In genomic region chr18:1002653-1003178, GRCh38 we compare ENCODE assay signal across 28 cellular contexts.
DNase-seq lines count a peak whose midpoint lies in the region; ATAC-seq, FAIRE-seq and TF ChIP-seq lines count a peak whose summit lies in the region.
"Had no signal": no experiment of that assay in that cellular context is flagged by ENCODE, and none has a peak within 500 bp of the region (broad histone marks: within the 10 kb centered on the region; RNA-seq: fewer than 3 reads in every experiment).

No MANE protein-coding gene starts in this region.

- peak overlapping the region; percentile 53 for H3K9ac ChIP-seq in astrocyte (ENCODE audit: low read length)

- no peak overlapping the region for H3K27ac Mint-ChIP-seq in astrocyte (ENCODE audit: unreplicated experiment)
- no peak overlapping the region for H3K27ac Mint-ChIP-seq in mesothelial cell of epicardium
- H3K27ac Mint-ChIP-seq: activated naive CD4-positive, alpha-beta T cell treated with anti-CD3 and anti-CD28 coated beads, Interleukin-2, amount 50 U/mL, for 72 hours; HFFc6; T-helper 2 cell treated with Interferon-gamma antibody and Interleukin-4, amounts not matched to agents 5 μg/mL and 100 μg/mL, for 36 hours had no signal

- H3K9me3 Mint-ChIP-seq in astrocyte (ENCODE audit: unreplicated experiment) (peaks cover 3% of the 10 kb centered on the region), mesothelial cell of epicardium (peaks cover 11% of the 10 kb centered on the region)
- H3K9me3 Mint-ChIP-seq: T-helper 2 cell treated with Interferon-gamma antibody and Interleukin-4, amounts not matched to agents 5 μg/mL and 100 μg/mL, for 36 hours had no signal

- peak overlapping the region; percentile 63 for H3K27ac ChIP-seq in astrocyte (ENCODE audit: low read depth, low read length)
- H3K27ac ChIP-seq: brain microvascular endothelial cell, coronary artery, hepatocyte, lower lobe of right lung, right atrium auricular region, SK-N-MC had no signal

- peak; percentile 5 for FAIRE-seq in astrocyte (lab: Jason Lieb, UNC)
- FAIRE-seq: endometrium, islet of Langerhans had no signal

- H3K36me3 Mint-ChIP-seq in astrocyte (ENCODE audit: low read depth, unreplicated experiment) (no peaks in the 10 kb centered on the region), mesothelial cell of epicardium (peaks cover 4% of the 10 kb centered on the region)

- H3K4me1 Mint-ChIP-seq in astrocyte (ENCODE audit: low read depth, unreplicated experiment) (peaks cover 5% of the 10 kb centered on the region), mesothelial cell of epicardium (peaks cover 14% of the 10 kb centered on the region)

- H3K4me2 ChIP-seq in astrocyte (ENCODE audit: low read length), result peak overlapping the region; percentile 60
- H3K4me2 ChIP-seq: hepatocyte had no signal

- no peak for TF ChIP-seq CTCF in astrocyte (IDR thresholded peaks at IDR 0.05; ENCODE audit: insufficient read depth, low read depth, low read length)
- no peak for TF ChIP-seq CTCF in mesothelial cell of epicardium (IDR thresholded peaks at IDR 0.05; ENCODE audit: unreplicated experiment)

- no peaks in the 10 kb centered on the region for H3K9me3 ChIP-seq in astrocyte (ENCODE audit: insufficient read depth, low read depth, low read length)
- H3K9me3 ChIP-seq: BE2C, lower lobe of right lung, right atrium auricular region had no signal

- no peak overlapping the region for H2AFZ ChIP-seq in astrocyte (ENCODE audit: low read depth, low read length)
- H2AFZ ChIP-seq: hepatocyte had no signal

- peaks cover 2% of the 10 kb centered on the region for H3K27me3 Mint-ChIP-seq in astrocyte (ENCODE audit: low read depth, unreplicated experiment)
- H3K27me3 Mint-ChIP-seq in mesothelial cell of epicardium (ENCODE audit: low read depth), result no peaks in the 10 kb centered on the region

- H4K20me1 ChIP-seq in astrocyte (ENCODE audit: insufficient read depth, low read length), result no peaks in the 10 kb centered on the region

- ATAC-seq in HG03432 (IDR thresholded peaks at IDR 0.05; ENCODE audit: unreplicated experiment), result no peak
- no peak for ATAC-seq in GM18519 (IDR thresholded peaks at IDR 0.05; ENCODE audit: low FRiP score, unreplicated experiment)
- ATAC-seq: activated naive CD4-positive, alpha-beta T cell treated with anti-CD3 and anti-CD28 coated beads, Interleukin-2, amount 50 U/mL, for 72 hours; lower lobe of right lung had no signal

- H3K4me3 ChIP-seq in astrocyte (ENCODE audit: insufficient read depth, low read depth, low read length), result no peak overlapping the region
- H3K4me3 ChIP-seq: coronary artery, hepatocyte, lower lobe of right lung, right atrium auricular region, SK-N-MC had no signal

- H3K4me1 ChIP-seq in astrocyte (ENCODE audit: insufficient read depth, low read length), result peaks cover 15% of the 10 kb centered on the region
- H3K4me1 ChIP-seq: BE2C, lower lobe of right lung, right atrium auricular region had no signal

- H3K27me3 ChIP-seq in astrocyte (ENCODE audit: insufficient read depth, low read length), result no peaks in the 10 kb centered on the region
- H3K27me3 ChIP-seq: BE2C, brain microvascular endothelial cell, hepatocyte, right atrium auricular region had no signal

- DNase-seq in A172 (ENCODE audit: low spot score) (peak; percentile 87), M059J (ENCODE audit: low read depth) (peak; percentile 88), astrocyte (ENCODE audit: low read depth) (peak; percentile 90), glomerular endothelial cell (ENCODE audit: extremely low read depth, low read depth, low spot score) (peak; percentile 66), mesothelial cell of epicardium (ENCODE audit: low spot score in 2 of 2, unreplicated experiment in 2 of 2) (no peak)
- DNase-seq in activated CD4-positive, alpha-beta T cell treated with anti-CD3 and anti-CD28 coated beads, Interleukin-2, amount 50 U/mL, for 1 hour, result no peak
- DNase-seq: 8988T; activated CD4-positive, alpha-beta T cell treated with anti-CD3 and anti-CD28 coated beads for 1 hour; BE2C; brain microvascular endothelial cell; Calu3; foreskin fibroblast; HFFc6; KG1; lower lobe of right lung; MV-4-11; NCI-H1694; NCI-H774 had no signal

- no peaks in the 10 kb centered on the region for H3K79me2 ChIP-seq in astrocyte (ENCODE audit: insufficient read depth, low read length)
- H3K79me2 ChIP-seq: hepatocyte had no signal

- no peak overlapping the region for H3K4me3 Mint-ChIP-seq in astrocyte (ENCODE audit: unreplicated experiment)
- no peak overlapping the region for H3K4me3 Mint-ChIP-seq in mesothelial cell of epicardium
- H3K4me3 Mint-ChIP-seq: HFFc6; T-helper 2 cell treated with Interferon-gamma antibody and Interleukin-4, amounts not matched to agents 5 μg/mL and 100 μg/mL, for 36 hours had no signal

- no peaks in the 10 kb centered on the region for H3K36me3 ChIP-seq in astrocyte (ENCODE audit: insufficient read depth, low read length)
- H3K36me3 ChIP-seq: BE2C, brain microvascular endothelial cell, lower lobe of right lung, right atrium auricular region had no signal

Comparison
In these comparisons a context has a peak if more than half of its experiments do, and no peak if none do; other contexts are left out.
1. DNase-seq: peak in A172 (single experiment), M059J (single experiment), astrocyte (single experiment) and glomerular endothelial cell (single experiment); none in activated CD4-positive, alpha-beta T cell treated with anti-CD3 and anti-CD28 coated beads, Interleukin-2, amount 50 U/mL, for 1 hour (single experiment) and mesothelial cell of epicardium (0 of 2).